ENCODE assay signal across 12 cellular contexts in genomic region chr7:155477469-155477868, GRCh38. TPM values are rescaled to one million over a fixed set of nuclear protein-coding genes. Genes with fewer than 3 reads are reported as not detected.
DNase-seq lines count a peak whose midpoint lies in the region; ATAC-seq, FAIRE-seq and TF ChIP-seq lines count a peak whose summit lies in the region.
"Had no signal": no experiment of that assay in that cellular context is flagged by ENCODE, and none has a peak within 500 bp of the region (broad histone marks: within the 10 kb centered on the region; RNA-seq: fewer than 3 reads in every experiment).

No MANE protein-coding gene starts in this region.

- intact Hi-C loops in pancreas (cut with DNase I) = no loop called here
- intact Hi-C loops in posterior vena cava (cut with DNase I) = no loop called here

- peaks cover 75% of the 10 kb centered on the region for H3K27me3 ChIP-seq in BE2C
- H3K27me3 ChIP-seq in pancreas = peaks cover 0 to 12% (median 0%) of the 10 kb centered on the region in 4 donors

- WGBS in pancreas, 2 donors = 69 to 72% methylated on average over 4 of the region's 4 CpGs

- TF ChIP-seq CTCF in BE2C (IDR thresholded peaks at IDR 0.05; ENCODE audit: low read depth, low read length) (no peak), pancreas (IDR thresholded peaks at IDR 0.05) (no peak)

- H3K27ac ChIP-seq in pancreas = no peak overlapping the region
- H3K27ac ChIP-seq: body of pancreas, C4-2B had no signal

- H3K36me3 ChIP-seq in BE2C (no peaks in the 10 kb centered on the region), pancreas (no peaks in the 10 kb centered on the region)

- no peaks in the 10 kb centered on the region for H3K4me1 ChIP-seq in BE2C
- H3K4me1 ChIP-seq in pancreas = no peaks in the 10 kb centered on the region

- no peak for DNase-seq in BE2C
- DNase-seq in pancreas = no peak
- DNase-seq in posterior vena cava (ENCODE audit: low spot score) = no peak
- no peak for DNase-seq in NCI-H1930 (lab: John Stamatoyannopoulos, UW)
- DNase-seq: NCI-H1092 treated with DMSO at 0.1 percent for 48 hours had no signal

- peak; percentile 98 for ATAC-seq in GM18508 (IDR thresholded peaks at IDR 0.05; ENCODE audit: insufficient read depth, unreplicated experiment)
- peak; percentile 96 for ATAC-seq in GM19438 (IDR thresholded peaks at IDR 0.05; ENCODE audit: low read depth, unreplicated experiment)
- ATAC-seq in HG02852 (IDR thresholded peaks at IDR 0.05; ENCODE audit: unreplicated experiment) = peak; percentile 97
- ATAC-seq in HG03469 (IDR thresholded peaks at IDR 0.05; ENCODE audit: unreplicated experiment) = peak; percentile 95
- no peak for ATAC-seq in pancreas
- ATAC-seq: body of pancreas had no signal

- H3K4me3 ChIP-seq in BE2C (ENCODE audit: low read depth, low read length) = no peak overlapping the region
- H3K4me3 ChIP-seq in pancreas = no peak overlapping the region
- H3K4me3 ChIP-seq: body of pancreas had no signal

- no peak for FAIRE-seq in pancreas (lab: Jason Lieb, UNC)

- no peaks in the 10 kb centered on the region for H3K9me3 ChIP-seq in BE2C
- no peaks in the 10 kb centered on the region for H3K9me3 ChIP-seq in pancreas
- H3K9me3 ChIP-seq: body of pancreas had no signal

RNA-seq across cellular contexts. Expression of gene EN2, which starts 19.5 kb away (rescaled TPM):
- polyA plus RNA-seq in BE2C (2012; ENCODE audit: insufficient read depth, insufficient read length, low read depth) = not detected
- not detected for total RNA-seq in pancreas
- not detected for polyA plus RNA-seq in pancreas
- total RNA-seq in posterior vena cava = under 1 TPM; 0.14 to 0.19 TPM
- total RNA-seq: body of pancreas, epithelial cell of proximal tubule had no signal

Comparison
In these comparisons a context has a peak if more than half of its experiments do, and no peak if none do; other contexts are left out.
1. ATAC-seq: peak in GM18508 (single experiment), GM19438 (single experiment), HG02852 (single experiment) and HG03469 (single experiment); none in pancreas (0 of 4).